Comparison of ENCODE assay signal across 19 cellular contexts in genomic region chr21:37704751-37705150, GRCh38.
"Had no signal": no experiment of that assay in that cellular context is flagged by ENCODE, and none has a peak within 500 bp of the region (broad histone marks: within the 10 kb centered on the region; RNA-seq: fewer than 3 reads in every experiment).

No MANE protein-coding gene starts in this region.

- H3K36me3 ChIP-seq: ascending aorta, colonic mucosa had no signal

- H3K27ac Mint-ChIP-seq: activated naive CD4-positive, alpha-beta T cell treated with anti-CD3 and anti-CD28 coated beads, Interleukin-2, amount 50 U/mL, for 24 hours; endodermal cell; nephron progenitor cell had no signal

- H3K27me3 ChIP-seq: ascending aorta, colonic mucosa had no signal

- ATAC-seq: foreskin keratinocyte had no signal

- H3K36me3 Mint-ChIP-seq: activated naive CD4-positive, alpha-beta T cell treated with anti-CD3 and anti-CD28 coated beads, Interleukin-2, amount 50 U/mL, for 24 hours had no signal

- DNase-seq: activated CD4-positive, alpha-beta T cell treated with anti-CD3 and anti-CD28 coated beads for 1 hour; activated CD8-positive, alpha-beta memory T cell treated with anti-CD3 and anti-CD28 coated beads for 24 hours; activated CD8-positive, alpha-beta memory T cell treated with anti-CD3 and anti-CD28 coated beads, Interleukin-2, amount 50 U/mL, for 48 hours; activated effector memory CD4-positive, alpha-beta T cell treated with Interleukin-2 at 50 U/mL for 16 hours; activated T-cell treated with anti-CD3 and anti-CD28 coated beads, Interleukin-2, amount 50 U/mL, for 48 hours; colonic mucosa; endodermal cell; foreskin keratinocyte; glutamatergic neuron; hippocampal formation; midbrain; nephron progenitor cell; nucleus accumbens; stimulated activated naive CD4-positive, alpha-beta T cell had no signal

- H3K9me3 Mint-ChIP-seq: activated naive CD4-positive, alpha-beta T cell treated with anti-CD3 and anti-CD28 coated beads, Interleukin-2, amount 50 U/mL, for 24 hours; central memory CD8-positive, alpha-beta T cell; endodermal cell; nephron progenitor cell had no signal

- H3K27ac ChIP-seq: ascending aorta, colonic mucosa, epithelial cell of prostate, foreskin keratinocyte, VCaP had no signal

- H3K4me3 Mint-ChIP-seq: activated naive CD4-positive, alpha-beta T cell treated with anti-CD3 and anti-CD28 coated beads, Interleukin-2, amount 50 U/mL, for 24 hours; central memory CD8-positive, alpha-beta T cell; endodermal cell; nephron progenitor cell had no signal

- H3K4me3 ChIP-seq: ascending aorta, colonic mucosa had no signal

- H3K4me1 Mint-ChIP-seq: activated naive CD4-positive, alpha-beta T cell treated with anti-CD3 and anti-CD28 coated beads, Interleukin-2, amount 50 U/mL, for 24 hours; central memory CD8-positive, alpha-beta T cell; endodermal cell had no signal

- H3K4me1 ChIP-seq: ascending aorta, colonic mucosa, foreskin keratinocyte had no signal
